ENCODE assay signal across 1 cellular context in genomic region chr3:149701977-149702350, GRCh38.
TF ChIP-seq lines count a peak whose summit lies in the region.

No MANE protein-coding gene starts in this region.

TF ChIP-seq in GM12878, 131 proteins besides CTCF, POLR2A, EP300 and RAD21:
- TF ChIP-seq IRF4 (IDR thresholded peaks at IDR 0.05; ENCODE audit: low read depth, low read length) (no peak), JUNB (IDR thresholded peaks at IDR 0.05) (peak; percentile 60), NFIC (IDR thresholded peaks at IDR 0.05; ENCODE audit: low read depth, low read length) (peak; percentile 26; the same call in 1 of the 2 replicates)
TF ChIP-seq in GM12878: peak in this region for 2.
